In genomic region chr1:53410100-53410541, GRCh38 we compare ENCODE assay signal across 11 cellular contexts. TPM values are rescaled to one million over a fixed set of nuclear protein-coding genes. Genes with fewer than 3 reads are reported as not detected.
DNase-seq lines count a peak whose midpoint lies in the region; ATAC-seq, FAIRE-seq and TF ChIP-seq lines count a peak whose summit lies in the region.
"Had no signal": no experiment of that assay in that cellular context is flagged by ENCODE, and none has a peak within 500 bp of the region (broad histone marks: within the 10 kb centered on the region; RNA-seq: fewer than 3 reads in every experiment).

No MANE protein-coding gene starts in this region.

- H3K36me3 ChIP-seq in H1 (ENCODE audit: control insufficient read depth in 2 of 4, insufficient read depth in 4 of 4, low read length in 3 of 4) (no peaks in the 10 kb centered on the region), ascending aorta (no peaks in the 10 kb centered on the region)

- H2BK12ac ChIP-seq in H1 (ENCODE audit: low read depth, low read length) = peak overlapping the region; percentile 96

- CTCF ChIA-PET in H1 (lab: Charles Lee; ENCODE audit: partially characterized antibody) = interaction anchor here (1.9 kb wide), 1 partner anchor 17 kb away, joined by 6 read pairs; no protein-coding TSS in a partner anchor

- ATAC-seq in GM19025 (IDR thresholded peaks at IDR 0.05; ENCODE audit: low read depth, unreplicated experiment) (peak; percentile 41), HG03045 (IDR thresholded peaks at IDR 0.05; ENCODE audit: unreplicated experiment) (no peak)

- H2BK120ac ChIP-seq in H1 (replicated peaks; ENCODE audit: low read depth, low read length) = no peak overlapping the region

- TF ChIP-seq CTCF in H1 (IDR thresholded peaks at IDR 0.05; ENCODE audit: control extremely low read depth in 1 of 3, insufficient read depth in 1 of 3, low read depth in 1 of 3, low read length in 3 of 3) (no peak), ascending aorta (IDR thresholded peaks at IDR 0.05) (no peak)

- no peaks in the 10 kb centered on the region; the same call in 1 of the 2 replicates for H3K79me1 ChIP-seq in H1 (ENCODE audit: low read depth, low read length)

- no peak overlapping the region for H3K27ac ChIP-seq in H1 (ENCODE audit: low read depth, low read length)
- no peak overlapping the region for H3K27ac ChIP-seq in ascending aorta

- H3K79me2 ChIP-seq in H1 (ENCODE audit: control insufficient read depth in 1 of 2, insufficient read depth in 2 of 2, low read length in 2 of 2) = no peaks in the 10 kb centered on the region

- H3K4ac ChIP-seq in H1 (replicated peaks; ENCODE audit: insufficient read length, low read depth, low read length) = no peak overlapping the region

- DNase-seq in A172 (ENCODE audit: low spot score) = peak; percentile 23
- peak; percentile 35 for DNase-seq in SK-N-DZ (ENCODE audit: low spot score)
- no peak for DNase-seq in H1 (ENCODE audit: low read depth in 1 of 2, low spot score in 2 of 2)
- no peak for DNase-seq in ascending aorta (ENCODE audit: low spot score in 2 of 2)
- DNase-seq in C1 segment of cervical spinal cord (lab: John Stamatoyannopoulos, UW) = no peak
- no peak for DNase-seq in NCI-H446 treated with DMSO at 0.1 percent for 48 hours (lab: John Stamatoyannopoulos, UW)
- DNase-seq: stimulated activated CD4-positive, alpha-beta T cell treated with anti-CD3 and anti-CD28 coated beads, Interleukin-2, amount 100 ng/mL, for 48 hours had no signal

- no peak overlapping the region for H2AK5ac ChIP-seq in H1 (ENCODE audit: low read depth, low read length)

- H4K5ac ChIP-seq in H1 (ENCODE audit: insufficient read length, low read depth, low read length) = no peak overlapping the region

- H4K8ac ChIP-seq in H1 (ENCODE audit: extremely low read depth, insufficient read depth, low read length) = no peak overlapping the region

- H3K9ac ChIP-seq in H1 (replicated peaks in 1 of 4; ENCODE audit: extremely low read depth in 1 of 4, low read depth in 3 of 4, low read length in 3 of 4) = no peak overlapping the region

- H3K27me3 ChIP-seq in H1 (replicated peaks in 1 of 4; ENCODE audit: control insufficient read depth in 3 of 4, extremely low read depth in 1 of 4, insufficient read depth in 3 of 4, low read length in 3 of 4) (no peaks in the 10 kb centered on the region; a peak in 3 of 7 replicates), ascending aorta (no peaks in the 10 kb centered on the region)

- H3K4me3 ChIP-seq in H1 (ENCODE audit: extremely low read depth in 1 of 4, insufficient read depth in 2 of 4, low read depth in 3 of 4, low read length in 4 of 4) (no peak overlapping the region), ascending aorta (no peak overlapping the region)

- no peaks in the 10 kb centered on the region; the same call in 1 of the 2 replicates for H3K23me2 ChIP-seq in H1 (ENCODE audit: low read depth, low read length)

- intact Hi-C loops in ascending aorta (cut with DNase I) = no loop called here

- no peak overlapping the region for H2BK5ac ChIP-seq in H1 (ENCODE audit: low read depth, low read length)

- POLR2A ChIA-PET in H1 (lab: Charles Lee; ENCODE audit: partially characterized antibody) = no interaction called here

- H3K4me1 ChIP-seq in H1 (replicated peaks in 1 of 4; ENCODE audit: control insufficient read depth in 3 of 4, insufficient read depth in 4 of 4, low read length in 3 of 4) (peaks cover 0 to 8% (median 2%) of the 10 kb centered on the region in 4 experiments; a peak in 4 of 7 replicates), ascending aorta (no peaks in the 10 kb centered on the region)

- no peak overlapping the region for H3K56ac ChIP-seq in H1 (replicated peaks; ENCODE audit: insufficient read length, low read depth, low read length)

- TF ChIP-seq RAD21 in H1 (IDR thresholded peaks at IDR 0.05 in 1 of 2, conservative IDR thresholded peaks at IDR 0.05 in 1 of 2; ENCODE audit: low read depth in 2 of 2, low read length in 2 of 2) = no peak; a peak in 1 of 4 replicates

- H3K4me2 ChIP-seq in H1 (ENCODE audit: insufficient read depth in 1 of 2, low read depth in 2 of 2, low read length in 2 of 2) = no peak overlapping the region

- H4K91ac ChIP-seq in H1 (replicated peaks; ENCODE audit: insufficient read length, low read length) = no peak overlapping the region

- no peak overlapping the region; the same call in 1 of the 2 replicates for H2BK15ac ChIP-seq in H1 (ENCODE audit: low read length)

- WGBS in H1 (ENCODE audit: extremely low coverage in 1 of 2, insufficient coverage in 1 of 2, insufficient read length in 1 of 2, insufficient replicate concordance in 2 of 2, low coverage in 1 of 2, low lambda C conversion rate in 2 of 2, missing lambda C conversion rate in 1 of 2), 2 experiments = 81% methylated on average over 12 of the region's 12 CpGs; no CpG with 5 or more reads in 1 of the 2 experiments

- H3K9me3 ChIP-seq in H1 (ENCODE audit: insufficient read depth in 2 of 2, low read depth in 1 of 2, low read length in 1 of 2) = no peaks in the 10 kb centered on the region
- H3K9me3 ChIP-seq in ascending aorta = no peaks in the 10 kb centered on the region

- no peak overlapping the region for H3K14ac ChIP-seq in H1 (ENCODE audit: insufficient read length)

- H2AFZ ChIP-seq in H1 (ENCODE audit: low read length) = no peak overlapping the region

- no peaks in the 10 kb centered on the region for H4K20me1 ChIP-seq in H1 (replicated peaks in 1 of 2; ENCODE audit: control insufficient read depth in 1 of 2, insufficient read depth in 2 of 2, low read length in 2 of 2)

- no peak overlapping the region; the same call in 1 of the 2 replicates for H3K18ac ChIP-seq in H1 (ENCODE audit: extremely low read depth, low read length)

- no peak for TF ChIP-seq EP300 in H1 (IDR thresholded peaks at IDR 0.05; ENCODE audit: borderline replicate concordance in 1 of 2, low read depth in 2 of 2, low read length in 2 of 2)

- no peak overlapping the region for H3K23ac ChIP-seq in H1 (ENCODE audit: insufficient read length)

- no peak for TF ChIP-seq POLR2A in H1 (IDR thresholded peaks at IDR 0.05; ENCODE audit: control extremely low read depth in 1 of 2, low read depth in 2 of 2, low read length in 2 of 2)

- FAIRE-seq in H1 (lab: Jason Lieb, UNC) = no peak

- H2BK20ac ChIP-seq in H1 (ENCODE audit: low read length) = 0 out of 2 replicates have a peak overlapping the region, but pooled peaks have one; percentile 74

TF ChIP-seq in H1, 55 proteins besides CTCF, POLR2A, EP300 and RAD21:
- TF ChIP-seq CTBP2 (IDR thresholded peaks at IDR 0.05; ENCODE audit: borderline replicate concordance, insufficient read depth, insufficient read length, low read length) = no peak
- no peak for TF ChIP-seq CHD1 (IDR thresholded peaks at IDR 0.05; ENCODE audit: low read depth, low read length)
- no peak for TF ChIP-seq NANOG (IDR thresholded peaks at IDR 0.05; ENCODE audit: insufficient read depth, low read depth, low read length, poor library complexity, severe bottlenecking)
- TF ChIP-seq YY1 (IDR thresholded peaks at IDR 0.05; ENCODE audit: low read depth, low read length) = no peak
- TF ChIP-seq KDM4A (IDR thresholded peaks at IDR 0.05; ENCODE audit: low read depth, low read length, severe bottlenecking) = no peak
- TF ChIP-seq ATF2 (IDR thresholded peaks at IDR 0.05; ENCODE audit: low read length) = no peak
- no peak for TF ChIP-seq BRCA1 (IDR thresholded peaks at IDR 0.05; ENCODE audit: low read depth, low read length)
- TF ChIP-seq E2F6 (IDR thresholded peaks at IDR 0.05) = no peak
- no peak for TF ChIP-seq EGR1 (IDR thresholded peaks at IDR 0.05; ENCODE audit: borderline replicate concordance, low read depth, low read length)
TF ChIP-seq in H1: peak in this region for 0.

RNA-seq across cellular contexts. Expression of gene DMRTB1, which starts 49.1 kb away (rescaled TPM):
- not detected in 2 replicates for total RNA-seq in A172 (2014; rRNA removed; shearing (Covaris generic))
- not detected in 2 replicates for polyA plus RNA-seq in SK-N-DZ (2014; cell fraction: cytosol; rRNA removed)
- not detected in 2 replicates for polyA plus RNA-seq in SK-N-DZ (2014; cell fraction: nucleus; rRNA removed)
- 0.17 and 0.35 TPM in 2 replicates for total RNA-seq in H1 (2021; fragmentation: NEBNext Ultra II Directional; extraction: Animal tissue kit (Norgen Biotek cat#: 25700))
- 0.06 and 0.22 TPM in 2 replicates for polyA plus RNA-seq in H1 (2011; rRNA removed)
- 0.14 TPM for polyA plus RNA-seq in H1 (2011; cell fraction: cytosol; rRNA removed)
- not detected for polyA plus RNA-seq in H1 (2011; cell fraction: nucleus; rRNA removed)
- 0.11 to 0.15 TPM in 2 of 4 replicates, not detected in the others for polyA plus RNA-seq in H1 (2012, experiment 1 of 2)
- not detected for polyA plus RNA-seq in H1 (2012, experiment 2 of 2)
- polyA plus RNA-seq in H1 (2013, experiment 1 of 2) = 0.49 TPM
- 0.40 TPM for polyA plus RNA-seq in H1 (2013, experiment 2 of 2)
- not detected in 2 replicates for polyA minus RNA-seq in H1 (2011; rRNA and poly(A)+ RNA removed)
- polyA minus RNA-seq in H1 (2011; cell fraction: cytosol; rRNA and poly(A)+ RNA removed) = not detected
- polyA minus RNA-seq in H1 (2011; cell fraction: nucleus; rRNA and poly(A)+ RNA removed) = not detected
- total RNA-seq in ascending aorta = not detected
- total RNA-seq: LHCN-M2, lower leg skin had no signal

Comparison
In these comparisons a context has a peak if more than half of its experiments do, and no peak if none do; other contexts are left out.
1. DNase-seq: peak in A172 (single experiment) and SK-N-DZ (single experiment); none in H1 (0 of 2), ascending aorta (0 of 2), C1 segment of cervical spinal cord (0 of 14) and NCI-H446 treated with DMSO at 0.1 percent for 48 hours (single experiment).